In genomic region chr11:59754859-59755700, GRCh38 we compare ENCODE assay signal across 8 cellular contexts. TPM values are rescaled to one million over a fixed set of nuclear protein-coding genes. Genes with fewer than 3 reads are reported as not detected.
DNase-seq lines count a peak whose midpoint lies in the region; ATAC-seq lines count a peak whose summit lies in the region.

TSS of gene STX3 (plus strand) at chr11:59755376. CDS start at chr11:59755606, 230 bp downstream.

- DNase-seq in NK-92 treated with Interleukin-12 subunit alpha and Interleukin-12 subunit beta, amount 100 ng/mL, for 24 hours (lab: John Stamatoyannopoulos, UW) = peak; percentile 71
- DNase-seq in NK-92 (lab: John Stamatoyannopoulos, UW; ENCODE audit: unreplicated experiment) (no peak), NCI-H460 (ENCODE audit: extremely low read depth, low read depth) (no peak), dedifferentiated amniotic fluid mesenchymal stem cell (ENCODE audit: extremely low spot score) (peak; percentile 53), left lobe of liver (ENCODE audit: low spot score) (peak; percentile 73)
- DNase-seq in activated CD4-positive, alpha-beta T cell treated with anti-CD3 and anti-CD28 coated beads, Interleukin-2, amount 50 U/mL, for 1 hour = peak; percentile 63
- peak; percentile 76 to 77 for DNase-seq in stimulated activated CD4-positive, alpha-beta T cell treated with anti-CD3 and anti-CD28 coated beads, Interleukin-2, amount 100 ng/mL, for 24 hours

- ATAC-seq in HG03097 (IDR thresholded peaks at IDR 0.05; ENCODE audit: low FRiP score, unreplicated experiment) (peak; percentile 49), left lobe of liver (peak; percentile 86)

RNA-seq across cellular contexts. Expression of gene STX3, which starts in this region (rescaled TPM):
- 11.3 and 12.6 TPM in 2 replicates for total RNA-seq in NCI-H460 (2014; rRNA removed; shearing (Covaris generic))
- 9.0 and 9.8 TPM in 2 replicates for polyA plus RNA-seq in NCI-H460 (2014; cell fraction: nucleus; rRNA removed)
- total RNA-seq in left lobe of liver = 3.8 TPM

Comparison
In these comparisons a context has a peak if more than half of its experiments do, and no peak if none do; other contexts are left out.
1. DNase-seq: peak in NK-92 treated with Interleukin-12 subunit alpha and Interleukin-12 subunit beta, amount 100 ng/mL, for 24 hours (single experiment), activated CD4-positive, alpha-beta T cell treated with anti-CD3 and anti-CD28 coated beads, Interleukin-2, amount 50 U/mL, for 1 hour (single experiment), dedifferentiated amniotic fluid mesenchymal stem cell (single experiment), left lobe of liver (single experiment) and stimulated activated CD4-positive, alpha-beta T cell treated with anti-CD3 and anti-CD28 coated beads, Interleukin-2, amount 100 ng/mL, for 24 hours (2 of 2); none in NK-92 (single experiment) and NCI-H460 (single experiment).